Comparison of ENCODE assay signal across 1 cellular context in genomic region chr2:30149513-30149912, GRCh38.
TF ChIP-seq lines count a peak whose summit lies in the region.

No MANE protein-coding gene starts in this region.

TF ChIP-seq in H1, 55 proteins besides CTCF, POLR2A, EP300 and RAD21 (continued from another document):
- TF ChIP-seq SP4 (IDR thresholded peaks at IDR 0.05; ENCODE audit: low read length) (no peak), JUN (IDR thresholded peaks at IDR 0.05; ENCODE audit: low read depth, low read length) (no peak), POLR2AphosphoS5 (IDR thresholded peaks at IDR 0.05; ENCODE audit: low read depth, low read length) (peak; percentile 60; the same call in 1 of the 2 replicates), SAP30 (IDR thresholded peaks at IDR 0.05; ENCODE audit: insufficient read depth, insufficient replicate concordance, low read length) (no peak), CHD7 (IDR thresholded peaks at IDR 0.05; ENCODE audit: insufficient replicate concordance, low read length) (no peak), CHD2 (IDR thresholded peaks at IDR 0.05; ENCODE audit: low read length) (no peak), SRF (IDR thresholded peaks at IDR 0.05; ENCODE audit: low read depth, low read length) (no peak), KDM5A (IDR thresholded peaks at IDR 0.05; ENCODE audit: low read length) (no peak), YY1 (IDR thresholded peaks at IDR 0.05; ENCODE audit: low read depth, low read length) (no peak), POU5F1 (IDR thresholded peaks at IDR 0.05; ENCODE audit: low read depth, low read length) (no peak), RXRA (IDR thresholded peaks at IDR 0.05; ENCODE audit: insufficient read depth, low read depth, low read length) (no peak), USF2 (IDR thresholded peaks at IDR 0.05; ENCODE audit: low read length) (no peak), GTF2F1 (IDR thresholded peaks at IDR 0.05; ENCODE audit: borderline replicate concordance, low read depth, low read length) (no peak), MAX (IDR thresholded peaks at IDR 0.05) (no peak), NRF1 (IDR thresholded peaks at IDR 0.05; ENCODE audit: low read depth, low read length) (no peak), ZNF274 (IDR thresholded peaks at IDR 0.05; ENCODE audit: borderline replicate concordance, extremely low read depth, low read length) (no peak), TCF12 (IDR thresholded peaks at IDR 0.05; ENCODE audit: low read depth, low read length) (no peak), FOSL1 (IDR thresholded peaks at IDR 0.05; ENCODE audit: insufficient read depth, low read depth, low read length) (no peak), SP1 (IDR thresholded peaks at IDR 0.05; ENCODE audit: low read depth, low read length) (no peak), CREB1 (IDR thresholded peaks at IDR 0.05) (0 out of 2 replicates have a peak, but pooled peaks have one; percentile 33), BRCA1 (IDR thresholded peaks at IDR 0.05; ENCODE audit: low read depth, low read length) (no peak), EGR1 (IDR thresholded peaks at IDR 0.05; ENCODE audit: borderline replicate concordance, low read depth, low read length) (no peak), HDAC2 (IDR thresholded peaks at IDR 0.05; ENCODE audit: borderline replicate concordance in 1 of 2, low read depth in 2 of 2, low read length in 2 of 2) (peak in 1 of 2 experiments; percentile 40; a peak in 1 of 4 replicates), NANOG (IDR thresholded peaks at IDR 0.05; ENCODE audit: insufficient read depth, low read depth, low read length, poor library complexity, severe bottlenecking) (no peak), JUND (IDR thresholded peaks at IDR 0.05; ENCODE audit: low read length) (no peak), TBP (IDR thresholded peaks at IDR 0.05; ENCODE audit: low read depth, low read length) (no peak), SIRT6 (IDR thresholded peaks at IDR 0.05; ENCODE audit: low read length) (no peak), EZH2 (IDR thresholded peaks at IDR 0.05; ENCODE audit: low read depth, low read length, severe bottlenecking) (no peak), MAFK (IDR thresholded peaks at IDR 0.05; ENCODE audit: low read depth, low read length) (peak; percentile 58; the same call in 1 of the 2 replicates), RNF2 (IDR thresholded peaks at IDR 0.05; ENCODE audit: borderline replicate concordance, low read depth, low read length, missing control alignments, poor library complexity, severe bottlenecking) (no peak), BCL11A (IDR thresholded peaks at IDR 0.05; ENCODE audit: low read depth in 2 of 2, low read length in 2 of 2) (no peak), TAF1 (IDR thresholded peaks at IDR 0.05; ENCODE audit: low read depth, low read length) (peak; percentile 58; the same call in 1 of the 2 replicates), KDM1A (IDR thresholded peaks at IDR 0.05; ENCODE audit: borderline replicate concordance, low read length) (peak; percentile 31; the same call in 1 of the 2 replicates), PHF8 (conservative IDR thresholded peaks at IDR 0.05; ENCODE audit: low read depth, low read length) (no peak), HDAC6 (IDR thresholded peaks at IDR 0.05; ENCODE audit: low read depth, low read length) (no peak), TAF7 (optimal IDR thresholded peaks at IDR 0.05; ENCODE audit: borderline replicate concordance, low read depth, low read length) (no peak), CTBP2 (IDR thresholded peaks at IDR 0.05; ENCODE audit: borderline replicate concordance, insufficient read depth, insufficient read length, low read length) (no peak), KDM4A (IDR thresholded peaks at IDR 0.05; ENCODE audit: low read depth, low read length, severe bottlenecking) (no peak), ASH2L (IDR thresholded peaks at IDR 0.05; ENCODE audit: low read length) (peak; percentile 30), SUZ12 (IDR thresholded peaks at IDR 0.05; ENCODE audit: low read length) (no peak), RFX5 (IDR thresholded peaks at IDR 0.05; ENCODE audit: borderline replicate concordance, low read depth, low read length) (no peak), CBX5 (IDR thresholded peaks at IDR 0.05; ENCODE audit: low read depth, low read length) (no peak), ATF3 (IDR thresholded peaks at IDR 0.05; ENCODE audit: insufficient read depth, low read depth, low read length) (no peak), CEBPB (IDR thresholded peaks at IDR 0.05; ENCODE audit: low read depth, low read length) (peak; percentile 98), TEAD4 (IDR thresholded peaks at IDR 0.05; ENCODE audit: low read depth, low read length) (peak; percentile 35; the same call in 1 of the 2 replicates)
- TF ChIP-seq, protein P1, sequence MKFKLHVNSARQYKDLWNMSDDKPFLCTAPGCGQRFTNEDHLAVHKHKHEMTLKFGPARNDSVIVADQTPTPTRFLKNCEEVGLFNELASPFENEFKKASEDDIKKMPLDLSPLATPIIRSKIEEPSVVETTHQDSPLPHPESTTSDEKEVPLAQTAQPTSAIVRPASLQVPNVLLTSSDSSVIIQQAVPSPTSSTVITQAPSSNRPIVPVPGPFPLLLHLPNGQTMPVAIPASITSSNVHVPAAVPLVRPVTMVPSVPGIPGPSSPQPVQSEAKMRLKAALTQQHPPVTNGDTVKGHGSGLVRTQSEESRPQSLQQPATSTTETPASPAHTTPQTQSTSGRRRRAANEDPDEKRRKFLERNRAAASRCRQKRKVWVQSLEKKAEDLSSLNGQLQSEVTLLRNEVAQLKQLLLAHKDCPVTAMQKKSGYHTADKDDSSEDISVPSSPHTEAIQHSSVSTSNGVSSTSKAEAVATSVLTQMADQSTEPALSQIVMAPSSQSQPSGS (IDR thresholded peaks at IDR 0.05; ENCODE audit: low read length), result no peak
- TF ChIP-seq, protein P2, sequence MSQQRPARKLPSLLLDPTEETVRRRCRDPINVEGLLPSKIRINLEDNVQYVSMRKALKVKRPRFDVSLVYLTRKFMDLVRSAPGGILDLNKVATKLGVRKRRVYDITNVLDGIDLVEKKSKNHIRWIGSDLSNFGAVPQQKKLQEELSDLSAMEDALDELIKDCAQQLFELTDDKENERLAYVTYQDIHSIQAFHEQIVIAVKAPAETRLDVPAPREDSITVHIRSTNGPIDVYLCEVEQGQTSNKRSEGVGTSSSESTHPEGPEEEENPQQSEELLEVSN (IDR thresholded peaks at IDR 0.05), result no peak
TF ChIP-seq in H1: peak in this region for 10.
